ENCODE assay signal across 1 cellular context in the genomic region with DNA sequence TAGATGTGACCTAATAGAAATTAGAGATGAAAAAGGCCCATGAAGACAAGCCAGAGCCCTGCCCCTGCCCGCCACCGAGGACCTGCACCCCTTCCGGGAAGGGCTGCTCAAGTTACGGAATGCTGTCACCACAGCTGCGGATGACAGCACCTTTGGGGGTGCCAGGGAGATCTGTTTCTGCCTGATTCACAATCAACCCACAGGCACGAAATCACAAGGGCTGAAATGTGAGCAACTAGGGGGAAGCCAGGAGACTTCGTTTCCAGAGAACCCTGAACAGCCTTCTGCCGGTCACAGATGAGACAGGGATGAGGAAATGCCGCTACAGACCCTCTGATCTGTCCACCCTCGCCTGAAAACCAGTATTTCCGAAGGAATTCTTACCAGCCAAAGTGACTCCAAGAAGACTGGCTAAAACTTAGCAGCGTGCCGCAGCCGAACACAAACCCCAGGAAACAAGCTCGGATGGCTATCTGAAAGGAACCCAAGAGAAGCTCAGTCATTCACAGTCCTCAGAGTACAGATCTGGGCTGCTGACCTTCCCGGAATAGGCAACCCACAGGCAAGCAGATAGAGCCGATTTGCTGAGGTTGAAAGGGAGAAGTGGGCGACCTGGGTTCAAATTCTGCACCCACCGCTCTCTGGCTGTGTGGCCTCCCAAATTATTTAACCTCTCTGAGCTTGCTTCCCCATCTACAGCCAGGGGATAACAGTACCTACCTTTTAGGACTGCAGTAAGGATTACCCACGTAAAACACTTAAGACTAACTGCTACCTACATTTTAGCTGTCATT.
TF ChIP-seq lines count a peak whose summit lies in the region.

No MANE protein-coding gene starts in this region.

TF ChIP-seq in K562, 482 proteins besides CTCF, POLR2A, EP300 and RAD21 (continued from another document and continues in another):
- TF ChIP-seq, protein P1, sequence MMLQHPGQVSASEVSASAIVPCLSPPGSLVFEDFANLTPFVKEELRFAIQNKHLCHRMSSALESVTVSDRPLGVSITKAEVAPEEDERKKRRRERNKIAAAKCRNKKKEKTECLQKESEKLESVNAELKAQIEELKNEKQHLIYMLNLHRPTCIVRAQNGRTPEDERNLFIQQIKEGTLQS (IDR thresholded peaks at IDR 0.05), result no peak
- TF ChIP-seq, protein P1 (CRISPR knock-in tag; conservative IDR thresholded peaks at IDR 0.05), result no peak; the same call in 1 of the 2 replicates
- TF ChIP-seq ZNF778 (CRISPR knock-in tag; IDR thresholded peaks at IDR 0.05) (no peak), TEAD1 (CRISPR knock-in tag; IDR thresholded peaks at IDR 0.05) (peak in 1 of 2 experiments; percentile 24; a peak in 1 of 4 replicates), ARHGAP35 (IDR thresholded peaks at IDR 0.05; ENCODE audit: partially characterized antibody) (no peak), E2F6 (IDR thresholded peaks at IDR 0.05; ENCODE audit: borderline replicate concordance in 1 of 2, extremely low read depth in 1 of 2, insufficient read depth in 1 of 2, insufficient read length in 1 of 2, low read depth in 1 of 2, low read length in 1 of 2, poor library complexity in 1 of 2, severe bottlenecking in 1 of 2) (no peak), ADNP (tag; IDR thresholded peaks at IDR 0.05) (no peak), OTX1 (CRISPR knock-in tag; IDR thresholded peaks at IDR 0.05) (no peak), ZFX (CRISPR knock-in tag; IDR thresholded peaks at IDR 0.05) (no peak), MAFF (IDR thresholded peaks at IDR 0.05; ENCODE audit: low read length) (no peak), POLR2AphosphoS5 (IDR thresholded peaks at IDR 0.05; ENCODE audit: control insufficient read depth, insufficient read depth, low read depth, low read length) (no peak; the same call in 1 of the 2 replicates), ETS2 (tag; IDR thresholded peaks at IDR 0.05; ENCODE audit: borderline replicate concordance, poor library complexity, severe bottlenecking) (no peak), HNRNPUL1 (IDR thresholded peaks at IDR 0.05; ENCODE audit: low read length) (no peak), ZNF217 (CRISPR knock-in tag; IDR thresholded peaks at IDR 0.05) (no peak), CHAMP1 (IDR thresholded peaks at IDR 0.05) (no peak), SMARCA4 (IDR thresholded peaks at IDR 0.05) (0 out of 2 replicates have a peak, but pooled peaks have one; percentile 10), SP1 (CRISPR knock-in tag; IDR thresholded peaks at IDR 0.05) (0 out of 2 replicates have a peak, but pooled peaks have one; percentile 65), EZH2 (IDR thresholded peaks at IDR 0.05; ENCODE audit: borderline replicate concordance, low read depth, low read length) (no peak), JUN (IDR thresholded peaks at IDR 0.05; ENCODE audit: borderline replicate concordance, low read depth, low read length) (no peak), JUN (CRISPR knock-in tag; IDR thresholded peaks at IDR 0.05; ENCODE audit: borderline replicate concordance) (peak; percentile 27; the same call in 1 of the 2 replicates), NCOA4 (IDR thresholded peaks at IDR 0.05; ENCODE audit: partially characterized antibody) (no peak), ZNF551 (CRISPR knock-in tag; IDR thresholded peaks at IDR 0.05) (no peak), DPF2 (IDR thresholded peaks at IDR 0.05) (peak; percentile 35; the same call in 1 of the 2 replicates), ZFP30 (CRISPR knock-in tag; IDR thresholded peaks at IDR 0.05; ENCODE audit: borderline replicate concordance) (no peak), PRPF4 (IDR thresholded peaks at IDR 0.05; ENCODE audit: insufficient read depth, low read depth, low read length, poor library complexity, severe bottlenecking) (no peak), ZNF644 (tag; IDR thresholded peaks at IDR 0.05; ENCODE audit: low read depth) (no peak), TBP (optimal IDR thresholded peaks at IDR 0.05; ENCODE audit: low read depth, low read length) (no peak), ZNF263 (CRISPR knock-in tag; IDR thresholded peaks at IDR 0.05; ENCODE audit: borderline replicate concordance) (no peak), ZNF282 (CRISPR knock-in tag; IDR thresholded peaks at IDR 0.05) (peak; percentile 57; the same call in 1 of the 2 replicates), ZNF384 (IDR thresholded peaks at IDR 0.05; ENCODE audit: low read depth, low read length) (no peak), JUNB (CRISPR knock-in tag; conservative IDR thresholded peaks at IDR 0.05) (no peak), BCOR (IDR thresholded peaks at IDR 0.05) (peak; percentile 97), NFIC (IDR thresholded peaks at IDR 0.05) (no peak), ZEB2 (IDR thresholded peaks at IDR 0.05) (no peak), ZSCAN29 (IDR thresholded peaks at IDR 0.05) (no peak), ZNF212 (CRISPR knock-in tag; IDR thresholded peaks at IDR 0.05) (no peak), RFX5 (IDR thresholded peaks at IDR 0.05; ENCODE audit: low read depth, low read length) (no peak), RNF219 (CRISPR knock-in tag; IDR thresholded peaks at IDR 0.05) (no peak), KDM2B (CRISPR knock-in tag; IDR thresholded peaks at IDR 0.05) (0 out of 2 replicates have a peak, but pooled peaks have one; percentile 43), ZBTB2 (IDR thresholded peaks at IDR 0.05) (no peak), HDAC2 (IDR thresholded peaks at IDR 0.05) (peak; percentile 82; the same call in 1 of the 2 replicates), ZNF121 (CRISPR knock-in tag; conservative IDR thresholded peaks at IDR 0.05) (no peak)
- TF ChIP-seq, protein P2, sequence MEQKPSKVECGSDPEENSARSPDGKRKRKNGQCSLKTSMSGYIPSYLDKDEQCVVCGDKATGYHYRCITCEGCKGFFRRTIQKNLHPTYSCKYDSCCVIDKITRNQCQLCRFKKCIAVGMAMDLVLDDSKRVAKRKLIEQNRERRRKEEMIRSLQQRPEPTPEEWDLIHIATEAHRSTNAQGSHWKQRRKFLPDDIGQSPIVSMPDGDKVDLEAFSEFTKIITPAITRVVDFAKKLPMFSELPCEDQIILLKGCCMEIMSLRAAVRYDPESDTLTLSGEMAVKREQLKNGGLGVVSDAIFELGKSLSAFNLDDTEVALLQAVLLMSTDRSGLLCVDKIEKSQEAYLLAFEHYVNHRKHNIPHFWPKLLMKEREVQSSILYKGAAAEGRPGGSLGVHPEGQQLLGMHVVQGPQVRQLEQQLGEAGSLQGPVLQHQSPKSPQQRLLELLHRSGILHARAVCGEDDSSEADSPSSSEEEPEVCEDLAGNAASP (IDR thresholded peaks at IDR 0.05), result no peak
- TF ChIP-seq, protein P3, sequence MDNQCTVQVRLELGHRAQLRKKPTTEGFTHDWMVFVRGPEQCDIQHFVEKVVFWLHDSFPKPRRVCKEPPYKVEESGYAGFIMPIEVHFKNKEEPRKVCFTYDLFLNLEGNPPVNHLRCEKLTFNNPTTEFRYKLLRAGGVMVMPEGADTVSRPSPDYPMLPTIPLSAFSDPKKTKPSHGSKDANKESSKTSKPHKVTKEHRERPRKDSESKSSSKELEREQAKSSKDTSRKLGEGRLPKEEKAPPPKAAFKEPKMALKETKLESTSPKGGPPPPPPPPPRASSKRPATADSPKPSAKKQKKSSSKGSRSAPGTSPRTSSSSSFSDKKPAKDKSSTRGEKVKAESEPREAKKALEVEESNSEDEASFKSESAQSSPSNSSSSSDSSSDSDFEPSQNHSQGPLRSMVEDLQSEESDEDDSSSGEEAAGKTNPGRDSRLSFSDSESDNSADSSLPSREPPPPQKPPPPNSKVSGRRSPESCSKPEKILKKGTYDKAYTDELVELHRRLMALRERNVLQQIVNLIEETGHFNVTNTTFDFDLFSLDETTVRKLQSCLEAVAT (IDR thresholded peaks at IDR 0.05), result peak in 1 of 2 experiments; percentile 76; a peak in 2 of 4 replicates
- TF ChIP-seq, protein P4, sequence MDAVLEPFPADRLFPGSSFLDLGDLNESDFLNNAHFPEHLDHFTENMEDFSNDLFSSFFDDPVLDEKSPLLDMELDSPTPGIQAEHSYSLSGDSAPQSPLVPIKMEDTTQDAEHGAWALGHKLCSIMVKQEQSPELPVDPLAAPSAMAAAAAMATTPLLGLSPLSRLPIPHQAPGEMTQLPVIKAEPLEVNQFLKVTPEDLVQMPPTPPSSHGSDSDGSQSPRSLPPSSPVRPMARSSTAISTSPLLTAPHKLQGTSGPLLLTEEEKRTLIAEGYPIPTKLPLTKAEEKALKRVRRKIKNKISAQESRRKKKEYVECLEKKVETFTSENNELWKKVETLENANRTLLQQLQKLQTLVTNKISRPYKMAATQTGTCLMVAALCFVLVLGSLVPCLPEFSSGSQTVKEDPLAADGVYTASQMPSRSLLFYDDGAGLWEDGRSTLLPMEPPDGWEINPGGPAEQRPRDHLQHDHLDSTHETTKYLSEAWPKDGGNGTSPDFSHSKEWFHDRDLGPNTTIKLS (IDR thresholded peaks at IDR 0.05; ENCODE audit: borderline replicate concordance, low read depth), result 0 out of 2 replicates have a peak, but pooled peaks have one; percentile 14
- TF ChIP-seq, protein P5, sequence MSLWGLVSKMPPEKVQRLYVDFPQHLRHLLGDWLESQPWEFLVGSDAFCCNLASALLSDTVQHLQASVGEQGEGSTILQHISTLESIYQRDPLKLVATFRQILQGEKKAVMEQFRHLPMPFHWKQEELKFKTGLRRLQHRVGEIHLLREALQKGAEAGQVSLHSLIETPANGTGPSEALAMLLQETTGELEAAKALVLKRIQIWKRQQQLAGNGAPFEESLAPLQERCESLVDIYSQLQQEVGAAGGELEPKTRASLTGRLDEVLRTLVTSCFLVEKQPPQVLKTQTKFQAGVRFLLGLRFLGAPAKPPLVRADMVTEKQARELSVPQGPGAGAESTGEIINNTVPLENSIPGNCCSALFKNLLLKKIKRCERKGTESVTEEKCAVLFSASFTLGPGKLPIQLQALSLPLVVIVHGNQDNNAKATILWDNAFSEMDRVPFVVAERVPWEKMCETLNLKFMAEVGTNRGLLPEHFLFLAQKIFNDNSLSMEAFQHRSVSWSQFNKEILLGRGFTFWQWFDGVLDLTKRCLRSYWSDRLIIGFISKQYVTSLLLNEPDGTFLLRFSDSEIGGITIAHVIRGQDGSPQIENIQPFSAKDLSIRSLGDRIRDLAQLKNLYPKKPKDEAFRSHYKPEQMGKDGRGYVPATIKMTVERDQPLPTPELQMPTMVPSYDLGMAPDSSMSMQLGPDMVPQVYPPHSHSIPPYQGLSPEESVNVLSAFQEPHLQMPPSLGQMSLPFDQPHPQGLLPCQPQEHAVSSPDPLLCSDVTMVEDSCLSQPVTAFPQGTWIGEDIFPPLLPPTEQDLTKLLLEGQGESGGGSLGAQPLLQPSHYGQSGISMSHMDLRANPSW (CRISPR knock-in tag; IDR thresholded peaks at IDR 0.05), result no peak
- TF ChIP-seq, protein P6, sequence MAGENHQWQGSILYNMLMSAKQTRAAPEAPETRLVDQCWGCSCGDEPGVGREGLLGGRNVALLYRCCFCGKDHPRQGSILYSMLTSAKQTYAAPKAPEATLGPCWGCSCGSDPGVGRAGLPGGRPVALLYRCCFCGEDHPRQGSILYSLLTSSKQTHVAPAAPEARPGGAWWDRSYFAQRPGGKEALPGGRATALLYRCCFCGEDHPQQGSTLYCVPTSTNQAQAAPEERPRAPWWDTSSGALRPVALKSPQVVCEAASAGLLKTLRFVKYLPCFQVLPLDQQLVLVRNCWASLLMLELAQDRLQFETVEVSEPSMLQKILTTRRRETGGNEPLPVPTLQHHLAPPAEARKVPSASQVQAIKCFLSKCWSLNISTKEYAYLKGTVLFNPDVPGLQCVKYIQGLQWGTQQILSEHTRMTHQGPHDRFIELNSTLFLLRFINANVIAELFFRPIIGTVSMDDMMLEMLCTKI (IDR thresholded peaks at IDR 0.05; ENCODE audit: partially characterized antibody), result no peak
